Comparison of ENCODE assay signal across 6 cellular contexts in the genomic region with DNA sequence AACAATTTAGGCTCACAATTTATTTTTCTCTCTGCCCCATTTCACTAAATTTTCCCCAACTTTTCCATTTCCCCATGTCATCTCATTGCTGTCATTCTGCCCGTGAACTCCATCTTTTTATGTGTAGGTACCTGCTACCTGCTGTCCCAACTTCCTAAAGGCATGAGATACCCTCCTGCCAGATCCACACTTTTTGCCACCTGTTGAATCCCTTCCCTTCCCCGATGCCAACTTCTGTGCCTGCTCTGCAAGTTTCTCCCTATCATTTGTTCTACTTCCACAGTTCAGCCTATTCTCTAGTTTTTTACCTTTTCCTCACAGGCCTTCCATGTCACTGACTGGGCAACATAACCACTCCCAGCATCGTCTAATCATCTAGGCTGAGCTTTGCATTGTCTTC.
"Had no signal": no experiment of that assay in that cellular context is flagged by ENCODE, and none has a peak within 500 bp of the region (broad histone marks: within the 10 kb centered on the region; RNA-seq: fewer than 3 reads in every experiment).

No MANE protein-coding gene starts in this region.

- H3K27ac ChIP-seq: HL-60, KMS-11 had no signal

- H3K4me3 ChIP-seq: K562 had no signal

- DNase-seq: IMR-90, KBM-7, KG1 had no signal
